In the genomic region with DNA sequence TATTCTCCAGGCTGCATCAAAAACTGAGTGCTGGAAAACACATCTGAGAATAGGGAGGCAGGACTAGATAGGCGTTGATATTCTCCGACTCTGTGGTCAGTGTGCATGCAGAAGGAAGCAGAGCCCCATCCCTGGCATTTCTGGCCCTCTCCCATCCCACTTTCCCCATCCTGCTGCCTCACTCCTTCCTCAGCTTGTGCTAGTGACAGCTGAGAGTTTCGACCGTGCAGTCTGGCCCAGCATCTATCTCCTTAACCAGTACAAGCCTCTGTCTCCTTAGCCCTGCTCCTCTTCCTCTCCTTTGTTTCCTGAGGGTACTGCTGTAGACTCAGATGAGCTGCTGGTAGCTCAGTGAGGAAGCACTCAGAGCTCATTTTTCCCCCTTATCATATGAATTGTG, we compare ENCODE assay signal across 17 cellular contexts.
DNase-seq lines count a peak whose midpoint lies in the region; ATAC-seq and TF ChIP-seq lines count a peak whose summit lies in the region.
"Had no signal": no experiment of that assay in that cellular context is flagged by ENCODE, and none has a peak within 500 bp of the region (broad histone marks: within the 10 kb centered on the region; RNA-seq: fewer than 3 reads in every experiment).

No MANE protein-coding gene starts in this region.

- H2AFZ ChIP-seq in SK-N-SH (ENCODE audit: low read depth) (peak overlapping the region; percentile 78), neuron (ENCODE audit: low read depth, low read length) (peak overlapping the region; percentile 2)

- H3K9me3 ChIP-seq in SK-N-SH (no peaks in the 10 kb centered on the region), neuron (ENCODE audit: low read length) (no peaks in the 10 kb centered on the region)

- no peaks in the 10 kb centered on the region for H3K27me3 Mint-ChIP-seq in stimulated activated naive CD8-positive, alpha-beta T cell treated with anti-CD3 and anti-CD28 coated beads, Interleukin-15, amount 100 ng/mL, for 72 hours

- peak; percentile 10 for DNase-seq in ELF-1 (ENCODE audit: low read depth, low spot score)
- DNase-seq in SK-N-SH = no peak
- peak; percentile 64 for DNase-seq in islet precursor cell
- no peak for DNase-seq in NCI-H69 (lab: John Stamatoyannopoulos, UW)
- no peak for DNase-seq in activated CD4-positive, CD25-positive, alpha-beta regulatory T cell (lab: John Stamatoyannopoulos, UW)
- DNase-seq in stimulated activated naive CD8-positive, alpha-beta T cell treated with anti-CD3 and anti-CD28 coated beads, Interleukin-15, amount 100 ng/mL, for 72 hours = no peak
- DNase-seq: CD8-positive, alpha-beta T cell; COR-L47; DMS153; DMS79 treated with DMSO at 0.1 percent for 48 hours; EL; GDM1 had no signal

- POLR2A ChIA-PET in SK-N-SH (lab: Yijun Ruan, JAX) = no interaction called here

- peaks cover 5% of the 10 kb centered on the region for H3F3A ChIP-seq in SK-N-SH (replicated peaks; ENCODE audit: insufficient read depth)

- no peak for ATAC-seq in stimulated activated naive CD8-positive, alpha-beta T cell treated with anti-CD3 and anti-CD28 coated beads, Interleukin-15, amount 100 ng/mL, for 72 hours
- ATAC-seq: CD8-positive, alpha-beta T cell; K562 had no signal

- no peaks in the 10 kb centered on the region for H4K20me1 ChIP-seq in SK-N-SH (ENCODE audit: insufficient read depth)

- no peaks in the 10 kb centered on the region for H3K4me1 Mint-ChIP-seq in stimulated activated naive CD8-positive, alpha-beta T cell treated with anti-CD3 and anti-CD28 coated beads, Interleukin-15, amount 100 ng/mL, for 72 hours
- H3K4me1 Mint-ChIP-seq: CD14-positive monocyte had no signal

- 31% methylated on average over 4 of the region's 4 CpGs for WGBS in SK-N-SH (ENCODE audit: low lambda C conversion rate)

- CTCF ChIA-PET in SK-N-SH (lab: Yijun Ruan, JAX) = no interaction called here

- H3K4me2 ChIP-seq in SK-N-SH = peak overlapping the region; percentile 60

- no peak overlapping the region for H3K4me3 Mint-ChIP-seq in stimulated activated naive CD8-positive, alpha-beta T cell treated with anti-CD3 and anti-CD28 coated beads, Interleukin-15, amount 100 ng/mL, for 72 hours
- H3K4me3 Mint-ChIP-seq: CD14-positive monocyte; CD8-positive, alpha-beta T cell had no signal

- H3K4me1 ChIP-seq in SK-N-SH (ENCODE audit: control insufficient read depth in 1 of 2, insufficient read depth in 2 of 2, low read depth in 1 of 2, low read length in 1 of 2) (peaks cover 2 to 10% of the 10 kb centered on the region in 2 experiments; a peak in 1 of 4 replicates), neuron (ENCODE audit: insufficient read depth, low read length) (peaks cover 25% of the 10 kb centered on the region)

- no peak for TF ChIP-seq CTCF in SK-N-SH (IDR thresholded peaks at IDR 0.05)

- no peaks in the 10 kb centered on the region for H3K9me2 ChIP-seq in SK-N-SH

- no peak overlapping the region for H3K27ac Mint-ChIP-seq in stimulated activated naive CD8-positive, alpha-beta T cell treated with anti-CD3 and anti-CD28 coated beads, Interleukin-15, amount 100 ng/mL, for 72 hours
- H3K27ac Mint-ChIP-seq: CD14-positive monocyte; CD8-positive, alpha-beta T cell had no signal

- no peak for TF ChIP-seq EP300 in SK-N-SH (IDR thresholded peaks at IDR 0.05; ENCODE audit: borderline replicate concordance in 1 of 2, low read depth in 1 of 2, low read length in 1 of 2)

- peak overlapping the region; percentile 32 to 34; a peak in 3 of 4 replicates for H3K27ac ChIP-seq in SK-N-SH (ENCODE audit: low read depth in 2 of 2, low read length in 1 of 2)
- H3K27ac ChIP-seq: 22Rv1, HL-60 had no signal

- H3K36me3 ChIP-seq in SK-N-SH (replicated peaks in 1 of 2; ENCODE audit: control insufficient read depth in 1 of 2, insufficient read depth in 2 of 2, low read length in 1 of 2) (no peaks in the 10 kb centered on the region), neuron (ENCODE audit: insufficient read depth, low read length) (no peaks in the 10 kb centered on the region)

- H3K9ac ChIP-seq in SK-N-SH = peak overlapping the region; percentile 26; the same call in 1 of the 2 replicates

- no peak overlapping the region for H3K4me3 ChIP-seq in SK-N-SH (ENCODE audit: low read depth in 2 of 2, low read length in 1 of 2)
- no peak overlapping the region for H3K4me3 ChIP-seq in neuron (ENCODE audit: low read length)
- H3K4me3 ChIP-seq: K562 had no signal

- no peaks in the 10 kb centered on the region for H3K9me3 Mint-ChIP-seq in stimulated activated naive CD8-positive, alpha-beta T cell treated with anti-CD3 and anti-CD28 coated beads, Interleukin-15, amount 100 ng/mL, for 72 hours
- H3K9me3 Mint-ChIP-seq: CD8-positive, alpha-beta T cell had no signal

- TF ChIP-seq RAD21 in SK-N-SH (IDR thresholded peaks at IDR 0.05; ENCODE audit: low read length) = no peak

- peaks cover 3% of the 10 kb centered on the region; the same call in 1 of the 2 replicates for H3K79me2 ChIP-seq in SK-N-SH (ENCODE audit: insufficient read depth)

- no peaks in the 10 kb centered on the region for H3K27me3 ChIP-seq in SK-N-SH (ENCODE audit: insufficient read depth)
- H3K27me3 ChIP-seq in neuron (ENCODE audit: insufficient read depth, low read length) = no peaks in the 10 kb centered on the region

TF ChIP-seq in SK-N-SH, 30 proteins besides CTCF, POLR2A, EP300 and RAD21:
- TF ChIP-seq, protein P1, sequence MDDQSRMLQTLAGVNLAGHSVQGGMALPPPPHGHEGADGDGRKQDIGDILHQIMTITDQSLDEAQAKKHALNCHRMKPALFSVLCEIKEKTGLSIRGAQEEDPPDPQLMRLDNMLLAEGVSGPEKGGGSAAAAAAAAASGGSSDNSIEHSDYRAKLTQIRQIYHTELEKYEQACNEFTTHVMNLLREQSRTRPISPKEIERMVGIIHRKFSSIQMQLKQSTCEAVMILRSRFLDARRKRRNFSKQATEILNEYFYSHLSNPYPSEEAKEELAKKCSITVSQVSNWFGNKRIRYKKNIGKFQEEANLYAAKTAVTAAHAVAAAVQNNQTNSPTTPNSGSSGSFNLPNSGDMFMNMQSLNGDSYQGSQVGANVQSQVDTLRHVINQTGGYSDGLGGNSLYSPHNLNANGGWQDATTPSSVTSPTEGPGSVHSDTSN (IDR thresholded peaks at IDR 0.05) = no peak
- TF ChIP-seq TAF1 (IDR thresholded peaks at IDR 0.05; ENCODE audit: borderline replicate concordance, low read depth, low read length) = no peak
- TF ChIP-seq, protein P2, sequence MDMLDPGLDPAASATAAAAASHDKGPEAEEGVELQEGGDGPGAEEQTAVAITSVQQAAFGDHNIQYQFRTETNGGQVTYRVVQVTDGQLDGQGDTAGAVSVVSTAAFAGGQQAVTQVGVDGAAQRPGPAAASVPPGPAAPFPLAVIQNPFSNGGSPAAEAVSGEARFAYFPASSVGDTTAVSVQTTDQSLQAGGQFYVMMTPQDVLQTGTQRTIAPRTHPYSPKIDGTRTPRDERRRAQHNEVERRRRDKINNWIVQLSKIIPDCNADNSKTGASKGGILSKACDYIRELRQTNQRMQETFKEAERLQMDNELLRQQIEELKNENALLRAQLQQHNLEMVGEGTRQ (IDR thresholded peaks at IDR 0.05; ENCODE audit: borderline replicate concordance, low read depth, low read length) = no peak
- TF ChIP-seq JUND (IDR thresholded peaks at IDR 0.05) = no peak
- TF ChIP-seq SMC3 (IDR thresholded peaks at IDR 0.05; ENCODE audit: low read depth, low read length) = no peak
- TF ChIP-seq, protein P3, sequence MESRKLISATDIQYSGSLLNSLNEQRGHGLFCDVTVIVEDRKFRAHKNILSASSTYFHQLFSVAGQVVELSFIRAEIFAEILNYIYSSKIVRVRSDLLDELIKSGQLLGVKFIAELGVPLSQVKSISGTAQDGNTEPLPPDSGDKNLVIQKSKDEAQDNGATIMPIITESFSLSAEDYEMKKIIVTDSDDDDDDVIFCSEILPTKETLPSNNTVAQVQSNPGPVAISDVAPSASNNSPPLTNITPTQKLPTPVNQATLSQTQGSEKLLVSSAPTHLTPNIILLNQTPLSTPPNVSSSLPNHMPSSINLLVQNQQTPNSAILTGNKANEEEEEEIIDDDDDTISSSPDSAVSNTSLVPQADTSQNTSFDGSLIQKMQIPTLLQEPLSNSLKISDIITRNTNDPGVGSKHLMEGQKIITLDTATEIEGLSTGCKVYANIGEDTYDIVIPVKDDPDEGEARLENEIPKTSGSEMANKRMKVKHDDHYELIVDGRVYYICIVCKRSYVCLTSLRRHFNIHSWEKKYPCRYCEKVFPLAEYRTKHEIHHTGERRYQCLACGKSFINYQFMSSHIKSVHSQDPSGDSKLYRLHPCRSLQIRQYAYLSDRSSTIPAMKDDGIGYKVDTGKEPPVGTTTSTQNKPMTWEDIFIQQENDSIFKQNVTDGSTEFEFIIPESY (IDR thresholded peaks at IDR 0.05; ENCODE audit: borderline replicate concordance, low read depth) = no peak

Comparison
In these comparisons a context has a peak if more than half of its experiments do, and no peak if none do; other contexts are left out.
1. DNase-seq: peak in ELF-1 (single experiment) and islet precursor cell (single experiment); none in SK-N-SH (single experiment), NCI-H69 (single experiment), activated CD4-positive, CD25-positive, alpha-beta regulatory T cell (0 of 4) and stimulated activated naive CD8-positive, alpha-beta T cell treated with anti-CD3 and anti-CD28 coated beads, Interleukin-15, amount 100 ng/mL, for 72 hours (0 of 2).